Comparison of ENCODE assay signal across 18 cellular contexts in the genomic region with DNA sequence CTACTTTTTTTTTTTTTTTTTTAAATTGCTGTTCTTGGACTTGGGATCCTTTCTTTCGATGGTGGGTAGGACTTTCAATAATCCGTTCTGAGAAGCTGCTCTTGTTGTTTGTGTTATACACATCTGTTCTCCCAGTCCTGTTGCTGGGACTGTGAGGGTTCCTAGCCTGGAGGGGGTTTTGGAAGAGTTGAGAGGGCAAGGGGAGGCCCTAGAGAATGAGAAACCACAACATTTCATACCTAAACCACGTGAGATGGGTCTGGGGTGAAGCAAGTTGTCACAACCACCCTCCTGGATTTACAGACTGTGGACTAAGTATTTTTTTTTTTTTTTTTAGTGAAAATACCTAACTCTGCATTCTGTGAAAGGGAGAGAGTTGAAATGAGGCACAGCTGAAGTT.
DNase-seq lines count a peak whose midpoint lies in the region; FAIRE-seq and TF ChIP-seq lines count a peak whose summit lies in the region.
"Had no signal": no experiment of that assay in that cellular context is flagged by ENCODE, and none has a peak within 500 bp of the region (broad histone marks: within the 10 kb centered on the region; RNA-seq: fewer than 3 reads in every experiment).

No MANE protein-coding gene starts in this region.

- H3K18ac ChIP-seq in H9 (ENCODE audit: insufficient read length, low read depth, low read length) (peak overlapping the region; percentile 33), mesenchymal stem cell (ENCODE audit: low read depth in 1 of 2, low read length in 2 of 2) (no peak overlapping the region)

- H4K20me1 ChIP-seq in H9 (ENCODE audit: control insufficient read depth, insufficient read depth, insufficient read length) = no peaks in the 10 kb centered on the region

- H4K5ac ChIP-seq in H9 (ENCODE audit: insufficient read length, low read depth, low read length) = no peak overlapping the region

- H3K4me2 ChIP-seq in H9 (ENCODE audit: insufficient read depth, insufficient read length, low read length) (no peak overlapping the region), mesenchymal stem cell (ENCODE audit: low read length, poor library complexity, severe bottlenecking) (no peak overlapping the region)

- no peaks in the 10 kb centered on the region for H3K9me3 ChIP-seq in H9 (ENCODE audit: control insufficient read depth, low read depth, low read length)
- H3K9me3 ChIP-seq in mesenchymal stem cell (ENCODE audit: control insufficient read depth, low read length) = no peaks in the 10 kb centered on the region
- H3K9me3 ChIP-seq: esophagus muscularis mucosa, lower lobe of right lung, transverse colon had no signal

- H3K4me3 ChIP-seq in mesenchymal stem cell (ENCODE audit: insufficient read depth in 1 of 2, low read depth in 1 of 2, low read length in 2 of 2) = no peak overlapping the region
- H3K4me3 ChIP-seq: esophagus muscularis mucosa, lower lobe of right lung, transverse colon had no signal

- DNase-seq in GM12891 (ENCODE audit: insufficient read length, low spot score) (no peak), H9 (no peak), mesenchymal stem cell (peak; percentile 30), NCI-H446 treated with DMSO at 0.1 percent for 48 hours (lab: John Stamatoyannopoulos, UW) (no peak), NCI-H510A treated with DMSO at 0.1 percent for 48 hours (lab: John Stamatoyannopoulos, UW) (no peak)
- DNase-seq in T-helper 2 cell treated with Interferon-gamma antibody and Interleukin-4, amounts not matched to agents 5 μg/mL and 100 μg/mL, for 36 hours (ENCODE audit: low spot score) = no peak
- no peak for DNase-seq in stimulated activated CD4-positive, alpha-beta T cell treated with anti-CD3 and anti-CD28 coated beads, Interleukin-4, amount 100 ng/mL, for 1 hour
- DNase-seq: activated T-cell treated with anti-CD3 and anti-CD28 coated beads, Interleukin-2, amount 50 U/mL, for 24 hours; GF-D8; H7; lower lobe of right lung; naive thymus-derived CD8-positive, alpha-beta T cell; NCI-H1694 treated with DMSO at 0.1 percent for 48 hours; NCI-H345; SIG-M5; transverse colon had no signal

- H3K23me2 ChIP-seq in H9 (ENCODE audit: insufficient read length, low read depth, low read length, poor library complexity, severe bottlenecking) = no peaks in the 10 kb centered on the region

- H3K56ac ChIP-seq in H9 (ENCODE audit: insufficient read length, low read depth, low read length) = no peak overlapping the region

- H2BK15ac ChIP-seq in H9 (ENCODE audit: low read depth, low read length) (no peak overlapping the region), mesenchymal stem cell (ENCODE audit: low read depth, poor library complexity, severe bottlenecking) (no peak overlapping the region)

- no peak for TF ChIP-seq POLR2A in GM12891 (IDR thresholded peaks at IDR 0.05; ENCODE audit: low read depth, low read length)

- peaks cover 0 to 34% of the 10 kb centered on the region in 2 experiments for H3K36me3 ChIP-seq in mesenchymal stem cell (ENCODE audit: control insufficient read depth in 1 of 2, insufficient read depth in 2 of 2, low read depth in 1 of 2, low read length in 2 of 2)
- H3K36me3 ChIP-seq: lower lobe of right lung, transverse colon had no signal

- H3K4me1 Mint-ChIP-seq in H9 = peaks cover 2 to 3% of the 10 kb centered on the region in 2 experiments; a peak in 3 of 4 replicates
- peaks cover 59% of the 10 kb centered on the region for H3K4me1 Mint-ChIP-seq in T-helper 2 cell treated with Interferon-gamma antibody and Interleukin-4, amounts not matched to agents 5 μg/mL and 100 μg/mL, for 36 hours (ENCODE audit: low read depth)

- H4K8ac ChIP-seq in H9 (replicated peaks; ENCODE audit: insufficient read length, low read depth, low read length) (no peak overlapping the region), mesenchymal stem cell (ENCODE audit: low read length) (no peak overlapping the region)

- no peaks in the 10 kb centered on the region for H3K9me3 Mint-ChIP-seq in H9
- H3K9me3 Mint-ChIP-seq in T-helper 2 cell treated with Interferon-gamma antibody and Interleukin-4, amounts not matched to agents 5 μg/mL and 100 μg/mL, for 36 hours = peaks cover 11% of the 10 kb centered on the region
- H3K9me3 Mint-ChIP-seq: activated T-cell treated with anti-CD3 and anti-CD28 coated beads, Interleukin-2, amount 50 U/mL, for 24 hours; naive thymus-derived CD8-positive, alpha-beta T cell had no signal

- H3K27me3 ChIP-seq in H9 (ENCODE audit: insufficient read depth, low read length) = no peaks in the 10 kb centered on the region
- no peaks in the 10 kb centered on the region for H3K27me3 ChIP-seq in mesenchymal stem cell (ENCODE audit: control insufficient read depth in 1 of 2, insufficient read depth in 1 of 2, low read length in 2 of 2)
- H3K27me3 ChIP-seq: esophagus muscularis mucosa, transverse colon had no signal

- H3K27ac ChIP-seq in H9 (ENCODE audit: insufficient read length, low read depth, low read length) (no peak overlapping the region), mesenchymal stem cell (ENCODE audit: low read length, poor library complexity, severe bottlenecking) (no peak overlapping the region)
- H3K27ac ChIP-seq: esophagus muscularis mucosa, lower lobe of right lung, transverse colon had no signal

- H3K27me3 Mint-ChIP-seq in H9 (ENCODE audit: low read depth) = peaks cover 8% of the 10 kb centered on the region; the same call in 1 of the 2 replicates
- H3K27me3 Mint-ChIP-seq in T-helper 2 cell treated with Interferon-gamma antibody and Interleukin-4, amounts not matched to agents 5 μg/mL and 100 μg/mL, for 36 hours (ENCODE audit: low read depth) = no peaks in the 10 kb centered on the region
- H3K27me3 Mint-ChIP-seq: activated T-cell treated with anti-CD3 and anti-CD28 coated beads, Interleukin-2, amount 50 U/mL, for 24 hours; naive thymus-derived CD8-positive, alpha-beta T cell; stimulated activated memory B cell treated with anti-CD40 and anti-IgM and Interleukin-4, amounts not matched to agents 10 μg/mL and 1 μg/mL and 100 μg/mL, for 72 hours had no signal

- no CpG with 5 or more reads among the region's 3 CpGs for WGBS in H9 (ENCODE audit: extremely low coverage, insufficient read length, low lambda C conversion rate)
- WGBS in mesenchymal stem cell = 83% methylated on average over 2 of the region's 3 CpGs

- peak; percentile 43 for FAIRE-seq in GM12891 (lab: Jason Lieb, UNC)

- H3K27ac Mint-ChIP-seq in H9 = no peak overlapping the region
- peak overlapping the region; percentile 82 for H3K27ac Mint-ChIP-seq in T-helper 2 cell treated with Interferon-gamma antibody and Interleukin-4, amounts not matched to agents 5 μg/mL and 100 μg/mL, for 36 hours
- H3K27ac Mint-ChIP-seq: activated T-cell treated with anti-CD3 and anti-CD28 coated beads, Interleukin-2, amount 50 U/mL, for 24 hours; naive thymus-derived CD8-positive, alpha-beta T cell; stimulated activated memory B cell treated with anti-CD40 and anti-IgM and Interleukin-4, amounts not matched to agents 10 μg/mL and 1 μg/mL and 100 μg/mL, for 72 hours had no signal

- no peak overlapping the region for H2BK20ac ChIP-seq in H9 (ENCODE audit: low read depth, low read length, poor library complexity, severe bottlenecking)

- H3K23ac ChIP-seq in H9 (ENCODE audit: insufficient read length, low read depth, low read length) (no peak overlapping the region), mesenchymal stem cell (ENCODE audit: low read length in 2 of 2) (no peak overlapping the region)

- H3K9ac ChIP-seq in H9 (ENCODE audit: extremely low read depth, insufficient read length, low read length) (no peak overlapping the region), mesenchymal stem cell (ENCODE audit: low read length) (no peak overlapping the region)

- no peak overlapping the region for H3T11ph ChIP-seq in H9 (ENCODE audit: low read length)

- TF ChIP-seq CTCF in H9 (conservative IDR thresholded peaks at IDR 0.05) = no peak

- H2AK5ac ChIP-seq in H9 (ENCODE audit: insufficient read length, low read length) (no peak overlapping the region), mesenchymal stem cell (ENCODE audit: low read length, severe bottlenecking) (no peak overlapping the region)

- H2BK5ac ChIP-seq in H9 (ENCODE audit: insufficient read length, low read length) (no peak overlapping the region), mesenchymal stem cell (ENCODE audit: low read depth, low read length, poor library complexity, severe bottlenecking) (no peak overlapping the region)

- H3K4ac ChIP-seq in H9 (ENCODE audit: low read depth, low read length) (no peak overlapping the region), mesenchymal stem cell (ENCODE audit: low read depth in 1 of 2, low read length in 2 of 2) (no peak overlapping the region)

- H4K91ac ChIP-seq in H9 (ENCODE audit: insufficient read length, low read depth, low read length) (no peak overlapping the region), mesenchymal stem cell (ENCODE audit: low read length) (no peak overlapping the region)

- H3K4me3 Mint-ChIP-seq in H9 = no peak overlapping the region
- H3K4me3 Mint-ChIP-seq in T-helper 2 cell treated with Interferon-gamma antibody and Interleukin-4, amounts not matched to agents 5 μg/mL and 100 μg/mL, for 36 hours = peak overlapping the region; percentile 65
- H3K4me3 Mint-ChIP-seq: activated T-cell treated with anti-CD3 and anti-CD28 coated beads, Interleukin-2, amount 50 U/mL, for 24 hours; naive thymus-derived CD8-positive, alpha-beta T cell; stimulated activated memory B cell treated with anti-CD40 and anti-IgM and Interleukin-4, amounts not matched to agents 10 μg/mL and 1 μg/mL and 100 μg/mL, for 72 hours had no signal

- H2BK12ac ChIP-seq in H9 (ENCODE audit: insufficient read length, low read depth, low read length) (no peak overlapping the region), mesenchymal stem cell (ENCODE audit: low read length in 2 of 2) (no peak overlapping the region)

- H2BK120ac ChIP-seq in H9 (ENCODE audit: low read depth, low read length, poor library complexity, severe bottlenecking) (no peak overlapping the region), mesenchymal stem cell (ENCODE audit: low read depth, low read length) (no peak overlapping the region)

- no peaks in the 10 kb centered on the region for H3K36me3 Mint-ChIP-seq in H9 (ENCODE audit: insufficient read depth in 1 of 3, low read depth in 3 of 3)
- H3K36me3 Mint-ChIP-seq in T-helper 2 cell treated with Interferon-gamma antibody and Interleukin-4, amounts not matched to agents 5 μg/mL and 100 μg/mL, for 36 hours (ENCODE audit: low read depth) = peaks cover 16% of the 10 kb centered on the region

- no peaks in the 10 kb centered on the region for H3K79me2 ChIP-seq in H9 (ENCODE audit: insufficient read depth, low read length)

- H2AFZ ChIP-seq in H9 (ENCODE audit: low read length) (no peak overlapping the region), mesenchymal stem cell (ENCODE audit: low read depth, low read length) (no peak overlapping the region)

- H3K79me1 ChIP-seq in H9 (ENCODE audit: insufficient read depth, low read depth, low read length, poor library complexity, severe bottlenecking) (no peaks in the 10 kb centered on the region), mesenchymal stem cell (replicated peaks; ENCODE audit: low read length, poor library complexity, severe bottlenecking) (peaks cover 2% of the 10 kb centered on the region)

- H3K4me1 ChIP-seq in H9 (ENCODE audit: insufficient read depth, low read length) (no peaks in the 10 kb centered on the region), mesenchymal stem cell (ENCODE audit: control insufficient read depth, insufficient read depth, low read depth, low read length) (no peaks in the 10 kb centered on the region)

- H3K14ac ChIP-seq in H9 (ENCODE audit: insufficient read depth, low read length) (no peak overlapping the region), mesenchymal stem cell (ENCODE audit: low read length in 2 of 2) (no peak overlapping the region)
